In the genomic region with DNA sequence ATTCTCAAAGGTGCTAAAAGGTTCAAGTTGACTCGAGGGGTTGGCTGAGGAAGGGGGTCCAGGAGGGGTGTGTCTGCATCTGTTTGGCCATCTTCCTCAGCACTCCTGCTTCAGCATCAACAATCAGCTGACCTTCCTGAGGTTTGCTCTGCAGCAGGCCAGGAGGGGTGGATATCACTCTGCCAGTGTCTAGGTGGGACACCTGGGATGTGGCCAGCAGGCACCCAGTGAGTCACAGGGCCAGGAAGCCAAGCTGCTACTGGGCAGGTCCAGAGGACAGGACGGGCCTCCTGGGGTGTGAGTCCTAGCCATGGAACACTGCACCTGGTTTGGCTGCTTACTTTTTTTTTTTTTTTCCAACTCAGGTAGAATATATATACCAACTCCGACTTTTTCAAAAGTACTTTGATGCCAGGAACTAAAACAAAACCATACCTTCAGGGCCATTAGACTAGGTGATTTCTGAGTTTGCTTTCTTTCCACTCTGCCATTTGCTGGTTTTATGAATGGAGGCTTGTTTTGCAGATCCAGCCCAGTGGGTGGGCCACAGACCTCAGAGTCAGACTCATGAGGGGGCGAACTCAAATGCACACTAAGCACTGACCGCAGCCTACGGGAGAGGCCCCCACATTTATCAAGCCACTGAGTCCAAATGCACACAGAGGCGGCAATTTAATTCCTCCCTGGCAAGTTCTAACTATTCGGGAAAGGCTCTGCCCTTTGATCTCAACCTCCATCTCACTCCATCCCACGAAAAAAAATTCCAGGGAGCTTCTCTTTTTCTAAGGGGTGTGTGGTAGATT, we compare ENCODE assay signal across 2 cellular contexts.
TF ChIP-seq lines count a peak whose summit lies in the region.

No MANE protein-coding gene starts in this region.

TF ChIP-seq in GM23338, 12 proteins besides CTCF, POLR2A, EP300 and RAD21 (continued from another document and continues in another):
- TF ChIP-seq, protein P1, sequence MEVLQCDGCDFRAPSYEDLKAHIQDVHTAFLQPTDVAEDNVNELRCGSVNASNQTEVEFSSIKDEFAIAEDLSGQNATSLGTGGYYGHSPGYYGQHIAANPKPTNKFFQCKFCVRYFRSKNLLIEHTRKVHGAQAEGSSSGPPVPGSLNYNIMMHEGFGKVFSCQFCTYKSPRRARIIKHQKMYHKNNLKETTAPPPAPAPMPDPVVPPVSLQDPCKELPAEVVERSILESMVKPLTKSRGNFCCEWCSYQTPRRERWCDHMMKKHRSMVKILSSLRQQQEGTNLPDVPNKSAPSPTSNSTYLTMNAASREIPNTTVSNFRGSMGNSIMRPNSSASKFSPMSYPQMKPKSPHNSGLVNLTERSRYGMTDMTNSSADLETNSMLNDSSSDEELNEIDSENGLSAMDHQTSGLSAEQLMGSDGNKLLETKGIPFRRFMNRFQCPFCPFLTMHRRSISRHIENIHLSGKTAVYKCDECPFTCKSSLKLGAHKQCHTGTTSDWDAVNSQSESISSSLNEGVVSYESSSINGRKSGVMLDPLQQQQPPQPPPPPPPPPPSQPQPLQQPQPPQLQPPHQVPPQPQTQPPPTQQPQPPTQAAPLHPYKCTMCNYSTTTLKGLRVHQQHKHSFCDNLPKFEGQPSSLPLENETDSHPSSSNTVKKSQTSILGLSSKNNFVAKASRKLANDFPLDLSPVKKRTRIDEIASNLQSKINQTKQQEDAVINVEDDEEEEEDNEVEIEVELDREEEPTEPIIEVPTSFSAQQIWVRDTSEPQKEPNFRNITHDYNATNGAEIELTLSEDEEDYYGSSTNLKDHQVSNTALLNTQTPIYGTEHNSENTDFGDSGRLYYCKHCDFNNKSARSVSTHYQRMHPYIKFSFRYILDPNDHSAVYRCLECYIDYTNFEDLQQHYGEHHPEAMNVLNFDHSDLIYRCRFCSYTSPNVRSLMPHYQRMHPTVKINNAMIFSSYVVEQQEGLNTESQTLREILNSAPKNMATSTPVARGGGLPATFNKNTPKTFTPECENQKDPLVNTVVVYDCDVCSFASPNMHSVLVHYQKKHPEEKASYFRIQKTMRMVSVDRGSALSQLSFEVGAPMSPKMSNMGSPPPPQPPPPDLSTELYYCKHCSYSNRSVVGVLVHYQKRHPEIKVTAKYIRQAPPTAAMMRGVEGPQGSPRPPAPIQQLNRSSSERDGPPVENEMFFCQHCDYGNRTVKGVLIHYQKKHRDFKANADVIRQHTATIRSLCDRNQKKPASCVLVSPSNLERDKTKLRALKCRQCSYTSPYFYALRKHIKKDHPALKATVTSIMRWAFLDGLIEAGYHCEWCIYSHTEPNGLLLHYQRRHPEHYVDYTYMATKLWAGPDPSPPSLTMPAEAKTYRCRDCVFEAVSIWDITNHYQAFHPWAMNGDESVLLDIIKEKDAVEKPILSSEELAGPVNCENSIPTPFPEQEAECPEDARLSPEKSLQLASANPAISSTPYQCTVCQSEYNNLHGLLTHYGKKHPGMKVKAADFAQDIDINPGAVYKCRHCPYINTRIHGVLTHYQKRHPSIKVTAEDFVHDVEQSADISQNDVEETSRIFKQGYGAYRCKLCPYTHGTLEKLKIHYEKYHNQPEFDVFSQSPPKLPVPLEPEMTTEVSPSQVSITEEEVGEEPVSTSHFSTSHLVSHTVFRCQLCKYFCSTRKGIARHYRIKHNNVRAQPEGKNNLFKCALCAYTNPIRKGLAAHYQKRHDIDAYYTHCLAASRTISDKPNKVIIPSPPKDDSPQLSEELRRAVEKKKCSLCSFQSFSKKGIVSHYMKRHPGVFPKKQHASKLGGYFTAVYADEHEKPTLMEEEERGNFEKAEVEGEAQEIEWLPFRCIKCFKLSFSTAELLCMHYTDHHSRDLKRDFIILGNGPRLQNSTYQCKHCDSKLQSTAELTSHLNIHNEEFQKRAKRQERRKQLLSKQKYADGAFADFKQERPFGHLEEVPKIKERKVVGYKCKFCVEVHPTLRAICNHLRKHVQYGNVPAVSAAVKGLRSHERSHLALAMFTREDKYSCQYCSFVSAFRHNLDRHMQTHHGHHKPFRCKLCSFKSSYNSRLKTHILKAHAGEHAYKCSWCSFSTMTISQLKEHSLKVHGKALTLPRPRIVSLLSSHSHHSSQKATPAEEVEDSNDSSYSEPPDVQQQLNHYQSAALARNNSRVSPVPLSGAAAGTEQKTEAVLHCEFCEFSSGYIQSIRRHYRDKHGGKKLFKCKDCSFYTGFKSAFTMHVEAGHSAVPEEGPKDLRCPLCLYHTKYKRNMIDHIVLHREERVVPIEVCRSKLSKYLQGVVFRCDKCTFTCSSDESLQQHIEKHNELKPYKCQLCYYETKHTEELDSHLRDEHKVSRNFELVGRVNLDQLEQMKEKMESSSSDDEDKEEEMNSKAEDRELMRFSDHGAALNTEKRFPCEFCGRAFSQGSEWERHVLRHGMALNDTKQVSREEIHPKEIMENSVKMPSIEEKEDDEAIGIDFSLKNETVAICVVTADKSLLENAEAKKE (CRISPR knock-in tag; IDR thresholded peaks at IDR 0.05) = no peak
- TF ChIP-seq STAT1 (IDR thresholded peaks at IDR 0.05; ENCODE audit: unreplicated experiment) (no peak), ZNF114 (CRISPR knock-in tag; IDR thresholded peaks at IDR 0.05) (no peak), EZH2 (IDR thresholded peaks at IDR 0.05; ENCODE audit: low read depth, unreplicated experiment) (no peak), JUNB (IDR thresholded peaks at IDR 0.05; ENCODE audit: unreplicated experiment) (no peak), ETS1 (IDR thresholded peaks at IDR 0.05) (no peak), CREB1 (CRISPR knock-in tag; IDR thresholded peaks at IDR 0.05; ENCODE audit: low read depth) (no peak)

TF ChIP-seq in HEK293T, 16 proteins besides CTCF, POLR2A, EP300 and RAD21 (continued from another document):
- no peak for TF ChIP-seq PKNOX1 (IDR thresholded peaks at IDR 0.05)
- TF ChIP-seq CTBP1 (IDR thresholded peaks at IDR 0.05; ENCODE audit: borderline replicate concordance) = no peak
- TF ChIP-seq SUZ12 (IDR thresholded peaks at IDR 0.05) = no peak
TF ChIP-seq in HEK293T: peak in this region for 0.
